Comparison of ENCODE assay signal across 1 cellular context in genomic region chr1:3219725-3220467, GRCh38.
TF ChIP-seq lines count a peak whose summit lies in the region.

No MANE protein-coding gene starts in this region.

TF ChIP-seq in HepG2, 621 proteins besides CTCF, POLR2A, EP300 and RAD21 (continued from another document):
- TF ChIP-seq ZNF512B (CRISPR knock-in tag; IDR thresholded peaks at IDR 0.05; ENCODE audit: borderline replicate concordance): no peak
- TF ChIP-seq ZMYM4 (CRISPR knock-in tag; IDR thresholded peaks at IDR 0.05): 0 out of 2 replicates have a peak, but pooled peaks have one; percentile 45
- TF ChIP-seq HNF1A (IDR thresholded peaks at IDR 0.05; ENCODE audit: low read depth): no peak
- peak; percentile 31; the same call in 1 of the 2 replicates for TF ChIP-seq HNF1A (CRISPR knock-in tag; IDR thresholded peaks at IDR 0.05; ENCODE audit: borderline replicate concordance)
- no peak for TF ChIP-seq MZF1 (CRISPR knock-in tag; IDR thresholded peaks at IDR 0.05; ENCODE audit: borderline replicate concordance)
- TF ChIP-seq DZIP1 (CRISPR knock-in tag; IDR thresholded peaks at IDR 0.05): 0 out of 2 replicates have a peak, but pooled peaks have one; percentile 30
- 0 out of 2 replicates have a peak, but pooled peaks have one; percentile 34 for TF ChIP-seq POGK (CRISPR knock-in tag; conservative IDR thresholded peaks at IDR 0.05)
- TF ChIP-seq ZBTB10 (CRISPR knock-in tag; IDR thresholded peaks at IDR 0.05; ENCODE audit: borderline replicate concordance): no peak
- 0 out of 2 replicates have a peak, but pooled peaks have one; percentile 39 for TF ChIP-seq SP4 (CRISPR knock-in tag; IDR thresholded peaks at IDR 0.05)
- no peak for TF ChIP-seq SALL2 (CRISPR knock-in tag; IDR thresholded peaks at IDR 0.05)
- 0 out of 2 replicates have a peak, but pooled peaks have one; percentile 57 for TF ChIP-seq NFE2L1 (CRISPR knock-in tag; IDR thresholded peaks at IDR 0.05; ENCODE audit: borderline replicate concordance)
- TF ChIP-seq KDM5B (CRISPR knock-in tag; IDR thresholded peaks at IDR 0.05; ENCODE audit: borderline replicate concordance): no peak
- no peak for TF ChIP-seq SETDB1 (CRISPR knock-in tag; IDR thresholded peaks at IDR 0.05; ENCODE audit: borderline replicate concordance)
- 0 out of 2 replicates have a peak, but pooled peaks have one; percentile 15 for TF ChIP-seq NCOR1 (IDR thresholded peaks at IDR 0.05; ENCODE audit: borderline replicate concordance, low read length)
- TF ChIP-seq TCF7L2 (IDR thresholded peaks at IDR 0.05; ENCODE audit: low read depth, low read length): no peak
- TF ChIP-seq ZNF18 (CRISPR knock-in tag; IDR thresholded peaks at IDR 0.05; ENCODE audit: insufficient replicate concordance): no peak
- no peak for TF ChIP-seq ZMAT3 (CRISPR knock-in tag; conservative IDR thresholded peaks at IDR 0.05)
- TF ChIP-seq THYN1 (CRISPR knock-in tag; IDR thresholded peaks at IDR 0.05; ENCODE audit: borderline replicate concordance, low read depth): no peak
- no peak for TF ChIP-seq AGO1 (IDR thresholded peaks at IDR 0.05; ENCODE audit: low read depth, low read length, poor library complexity, severe bottlenecking)
- TF ChIP-seq MAF1 (CRISPR knock-in tag; IDR thresholded peaks at IDR 0.05; ENCODE audit: borderline replicate concordance): no peak
- TF ChIP-seq SALL1 (CRISPR knock-in tag; IDR thresholded peaks at IDR 0.05): peak; percentile 14; the same call in 1 of the 2 replicates
- TF ChIP-seq TOPORS (CRISPR knock-in tag; IDR thresholded peaks at IDR 0.05): 0 out of 2 replicates have a peak, but pooled peaks have one; percentile 13
- TF ChIP-seq THAP9 (CRISPR knock-in tag; IDR thresholded peaks at IDR 0.05; ENCODE audit: borderline replicate concordance): 0 out of 2 replicates have a peak, but pooled peaks have one; percentile 3
- no peak for TF ChIP-seq NFAT5 (CRISPR knock-in tag; IDR thresholded peaks at IDR 0.05)
- TF ChIP-seq RBFOX2 (IDR thresholded peaks at IDR 0.05; ENCODE audit: low read depth, low read length): 0 out of 2 replicates have a peak, but pooled peaks have one; percentile 40
- no peak for TF ChIP-seq NR3C1 (CRISPR knock-in tag; IDR thresholded peaks at IDR 0.05)
- TF ChIP-seq TAF1 (CRISPR knock-in tag; IDR thresholded peaks at IDR 0.05): no peak
TF ChIP-seq in HepG2: peak in this region for 13.
